In the genomic region with DNA sequence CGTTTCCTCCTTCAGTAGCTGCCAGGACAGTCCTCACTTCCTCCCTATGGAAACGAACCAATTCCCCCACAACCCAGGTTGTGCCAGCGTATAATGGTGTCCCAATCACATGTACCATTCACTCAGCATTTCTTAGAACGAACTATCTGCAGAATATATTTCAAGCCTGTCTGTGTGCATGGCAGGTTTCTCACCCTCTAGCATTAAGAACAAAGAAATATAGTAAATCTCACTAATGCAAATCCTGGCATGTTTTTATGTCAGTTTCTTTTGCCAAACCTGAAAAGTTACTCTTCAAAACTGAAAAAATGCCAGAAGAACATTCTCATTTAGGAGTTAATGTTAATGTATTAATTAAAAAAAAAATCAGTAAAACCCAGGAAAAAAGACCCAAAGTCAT, we compare ENCODE assay signal across 19 cellular contexts.
"Had no signal": no experiment of that assay in that cellular context is flagged by ENCODE, and none has a peak within 500 bp of the region (broad histone marks: within the 10 kb centered on the region; RNA-seq: fewer than 3 reads in every experiment).

No MANE protein-coding gene starts in this region.

- ATAC-seq: heart left ventricle; mucosa of descending colon; naive thymus-derived CD8-positive, alpha-beta T cell; psoas muscle; sciatic nerve had no signal

- H3K9me3 Mint-ChIP-seq: endodermal cell; naive thymus-derived CD8-positive, alpha-beta T cell had no signal

- H3K4me3 ChIP-seq: coronary artery, heart left ventricle, mucosa of descending colon, psoas muscle, stomach, thoracic aorta, upper lobe of left lung, uterus had no signal

- H3K4me1 ChIP-seq: psoas muscle, stomach, upper lobe of left lung, uterus had no signal

- H3K4me1 Mint-ChIP-seq: endodermal cell had no signal

- H3K27ac ChIP-seq: coronary artery, heart left ventricle, neutrophil, psoas muscle, stomach, thoracic aorta, upper lobe of left lung, uterus had no signal

- H3K27me3 ChIP-seq: heart left ventricle, neutrophil, stomach, upper lobe of left lung, uterus had no signal

- DNase-seq: effector CD4-positive, alpha-beta T cell; endodermal cell; heart left ventricle; hippocampal formation; mucosa of descending colon; naive thymus-derived CD8-positive, alpha-beta T cell; psoas muscle; retina; stimulated activated CD4-positive, alpha-beta T cell treated with anti-CD3 and anti-CD28 coated beads, Interleukin-2, amount 100 ng/mL, for 24 hours; stimulated activated CD4-positive, alpha-beta T cell treated with anti-CD3 and anti-CD28 coated beads, Interleukin-4, amount 100 ng/mL, for 4 hours; stimulated activated naive CD4-positive, alpha-beta T cell; stomach; substantia nigra; upper lobe of left lung; uterus had no signal

- H3K36me3 Mint-ChIP-seq: naive thymus-derived CD8-positive, alpha-beta T cell had no signal

- H3K4me3 Mint-ChIP-seq: endodermal cell; naive thymus-derived CD8-positive, alpha-beta T cell had no signal

- H3K36me3 ChIP-seq: heart left ventricle, neutrophil, stomach, thoracic aorta, upper lobe of left lung, uterus had no signal

- H3K9me3 ChIP-seq: heart left ventricle, mucosa of descending colon, neutrophil, psoas muscle, stomach, thoracic aorta, upper lobe of left lung, uterus had no signal

- H3K27ac Mint-ChIP-seq: endodermal cell; naive thymus-derived CD8-positive, alpha-beta T cell had no signal
